Comparison of ENCODE assay signal across 2 cellular contexts in genomic region chr7:70736715-70737460, GRCh38.
TF ChIP-seq lines count a peak whose summit lies in the region.

No MANE protein-coding gene starts in this region.

TF ChIP-seq in GM23338, 12 proteins besides CTCF, POLR2A, EP300 and RAD21 (continued from another document):
- TF ChIP-seq REST (IDR thresholded peaks at IDR 0.05; ENCODE audit: unreplicated experiment) (no peak), CREB1 (CRISPR knock-in tag; IDR thresholded peaks at IDR 0.05; ENCODE audit: low read depth) (no peak), ZNF462 (CRISPR knock-in tag; IDR thresholded peaks at IDR 0.05) (no peak), ZNF114 (CRISPR knock-in tag; IDR thresholded peaks at IDR 0.05) (no peak), NANOG (IDR thresholded peaks at IDR 0.05; ENCODE audit: borderline replicate concordance) (no peak), EZH2 (IDR thresholded peaks at IDR 0.05; ENCODE audit: low read depth, unreplicated experiment) (no peak), STAT1 (IDR thresholded peaks at IDR 0.05; ENCODE audit: unreplicated experiment) (no peak), JUNB (IDR thresholded peaks at IDR 0.05; ENCODE audit: unreplicated experiment) (no peak), ETS1 (IDR thresholded peaks at IDR 0.05) (no peak)

TF ChIP-seq in GM12878, 131 proteins besides CTCF, POLR2A, EP300 and RAD21 (continued from another document):
- TF ChIP-seq IKZF2 (IDR thresholded peaks at IDR 0.05): peak; percentile 55 to 66
- TF ChIP-seq PAX8 (IDR thresholded peaks at IDR 0.05): no peak
- TF ChIP-seq NFYA (IDR thresholded peaks at IDR 0.05; ENCODE audit: borderline replicate concordance, low read depth, low read length): no peak
